21 cellular contexts compared by ENCODE assay signal in genomic region chr3:7750296-7750695, GRCh38.
DNase-seq lines count a peak whose midpoint lies in the region; ATAC-seq and FAIRE-seq lines count a peak whose summit lies in the region.
"Had no signal": no experiment of that assay in that cellular context is flagged by ENCODE, and none has a peak within 500 bp of the region (broad histone marks: within the 10 kb centered on the region; RNA-seq: fewer than 3 reads in every experiment).

No MANE protein-coding gene starts in this region.

- DNase-seq in frontal cortex (ENCODE audit: low spot score in 2 of 2) (no peak), inferior parietal cortex (ENCODE audit: extremely low spot score) (peak; percentile 9), pons (ENCODE audit: low spot score) (peak; percentile 61), left cardiac atrium (no peak), substantia nigra (lab: John Stamatoyannopoulos, UW) (no peak), neuronal stem cell (ENCODE audit: low spot score) (no peak)
- DNase-seq: AML-193; Caco-2; Calu3; CD4-positive, alpha-beta T cell; CD8-positive, alpha-beta T cell; DMS79 treated with DMSO at 0.1 percent for 48 hours; GF-D8 had no signal

- H3K9me3 ChIP-seq in neuronal stem cell (replicated peaks in 1 of 2; ENCODE audit: control insufficient read depth in 2 of 2, insufficient read depth in 1 of 2, low read depth in 1 of 2, low read length in 2 of 2) = no peaks in the 10 kb centered on the region
- H3K9me3 ChIP-seq: A549; BLaER1 treated with 17β-estradiol and CSF1 and Interleukin-3, amounts not matched to agents 10 nM and 100 nM; Caco-2 had no signal

- H2BK5ac ChIP-seq in neuronal stem cell (ENCODE audit: low read length) = no peak overlapping the region

- peak; percentile 50 for FAIRE-seq in frontal cortex (lab: Jason Lieb, UNC)
- FAIRE-seq: A549, D721Med, G401.6, GM12891, GM19239 had no signal

- no peaks in the 10 kb centered on the region for H3K27me3 ChIP-seq in neuronal stem cell (ENCODE audit: control insufficient read depth in 3 of 3, insufficient read depth in 3 of 3, low read depth in 1 of 3, low read length in 3 of 3)
- H3K27me3 ChIP-seq: BLaER1 treated with 17β-estradiol and CSF1 and Interleukin-3, amounts not matched to agents 10 nM and 100 nM had no signal

- H4K8ac ChIP-seq in neuronal stem cell (ENCODE audit: low read depth, low read length) = no peak overlapping the region

- H3K79me1 ChIP-seq in neuronal stem cell (ENCODE audit: low read depth, low read length) = no peaks in the 10 kb centered on the region

- no peak overlapping the region for H3K4ac ChIP-seq in neuronal stem cell (ENCODE audit: low read length)

- H2BK12ac ChIP-seq in neuronal stem cell (ENCODE audit: low read length) = no peak overlapping the region

- no peak overlapping the region for H3K27ac ChIP-seq in substantia nigra (ENCODE audit: low read depth, low read length, poor library complexity, severe bottlenecking)
- no peak overlapping the region for H3K27ac ChIP-seq in neuronal stem cell (replicated peaks; ENCODE audit: low read length)
- H3K27ac ChIP-seq: 22Rv1; A549; BLaER1 treated with 17β-estradiol and CSF1 and Interleukin-3, amounts not matched to agents 10 nM and 100 nM; C4-2B had no signal

- no peak overlapping the region for H3K18ac ChIP-seq in neuronal stem cell (ENCODE audit: low read length)

- H2AK5ac ChIP-seq in neuronal stem cell (ENCODE audit: low read depth, low read length) = no peak overlapping the region

- no peak overlapping the region for H2BK15ac ChIP-seq in neuronal stem cell (ENCODE audit: low read length)

- no peaks in the 10 kb centered on the region for H3K36me3 ChIP-seq in neuronal stem cell (replicated peaks in 1 of 2; ENCODE audit: control insufficient read depth in 2 of 2, insufficient read depth in 2 of 2, low read length in 2 of 2)
- H3K36me3 ChIP-seq: BLaER1 treated with 17β-estradiol and CSF1 and Interleukin-3, amounts not matched to agents 10 nM and 100 nM had no signal

- no peak overlapping the region for H3K4me2 ChIP-seq in neuronal stem cell (ENCODE audit: insufficient read depth, low read length, poor library complexity, severe bottlenecking)
- H3K4me2 ChIP-seq: A549; BLaER1 treated with 17β-estradiol and CSF1 and Interleukin-3, amounts not matched to agents 10 nM and 100 nM had no signal

- H3K4me3 ChIP-seq in neuronal stem cell (ENCODE audit: low read length in 2 of 2) = no peak overlapping the region
- H3K4me3 ChIP-seq: A549; BLaER1 treated with 17β-estradiol and CSF1 and Interleukin-3, amounts not matched to agents 10 nM and 100 nM had no signal

- ATAC-seq in left cardiac atrium = no peak
- ATAC-seq: A549; CD8-positive, alpha-beta T cell had no signal

- H3K23ac ChIP-seq in neuronal stem cell (ENCODE audit: low read depth, low read length, poor library complexity) = no peak overlapping the region

- H2AFZ ChIP-seq in neuronal stem cell (ENCODE audit: low read length) = no peak overlapping the region

- no peaks in the 10 kb centered on the region for H3K4me1 ChIP-seq in neuronal stem cell (ENCODE audit: control insufficient read depth in 2 of 2, insufficient read depth in 1 of 2, low read depth in 1 of 2, low read length in 2 of 2)
- H3K4me1 ChIP-seq: A549; BLaER1 treated with 17β-estradiol and CSF1 and Interleukin-3, amounts not matched to agents 10 nM and 100 nM; Caco-2 had no signal

- no peak overlapping the region for H4K91ac ChIP-seq in neuronal stem cell (ENCODE audit: low read depth, low read length, poor library complexity)

- no peak overlapping the region for H3K9ac ChIP-seq in neuronal stem cell (ENCODE audit: low read depth, low read length, poor library complexity)
- H3K9ac ChIP-seq: BLaER1 treated with 17β-estradiol and CSF1 and Interleukin-3, amounts not matched to agents 10 nM and 100 nM had no signal

- H3K14ac ChIP-seq in neuronal stem cell (ENCODE audit: low read length) = no peak overlapping the region

- no peak overlapping the region for H2BK120ac ChIP-seq in neuronal stem cell (ENCODE audit: low read depth, low read length)

- intact Hi-C loops in left cardiac atrium (cut with DNase I) = no loop called here

Comparison
In these comparisons a context has a peak if more than half of its experiments do, and no peak if none do; other contexts are left out.
1. DNase-seq: peak in inferior parietal cortex (single experiment) and pons (single experiment); none in frontal cortex (0 of 2), left cardiac atrium (single experiment), substantia nigra (0 of 49) and neuronal stem cell (single experiment).